12 cellular contexts compared by ENCODE assay signal in the genomic region with DNA sequence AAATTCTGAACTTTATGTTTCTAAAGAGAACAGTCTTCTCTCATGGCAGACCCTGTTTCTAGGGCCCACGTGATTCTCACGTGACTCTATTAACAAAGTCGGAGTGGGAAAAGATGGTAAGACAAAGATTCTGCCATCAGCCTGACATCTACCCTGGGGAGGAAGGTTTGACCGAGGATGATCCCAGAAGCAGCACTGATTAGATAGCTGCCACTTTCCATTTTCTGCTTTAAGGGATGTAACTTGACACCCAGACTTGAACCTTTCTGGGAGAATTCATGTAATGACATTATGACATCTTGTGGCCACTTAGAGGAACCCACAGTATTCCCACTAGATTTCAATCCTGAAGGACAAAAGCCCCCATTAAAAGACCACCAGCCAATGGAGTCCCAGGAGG.
A peak's percentile ranks its signal among the peaks of the same experiment; 100 is the strongest.
DNase-seq lines count a peak whose midpoint lies in the region; ATAC-seq and TF ChIP-seq lines count a peak whose summit lies in the region.
"Had no signal": no experiment of that assay in that cellular context is flagged by ENCODE, and none has a peak within 500 bp of the region (broad histone marks: within the 10 kb centered on the region; RNA-seq: fewer than 3 reads in every experiment).

No MANE protein-coding gene starts in this region.

- H3K4me1 ChIP-seq in heart left ventricle, result peaks cover 0 to 28% (median 11%) of the 10 kb centered on the region in 12 donors
- peaks cover 0 to 18% of the 10 kb centered on the region in 2 donors for H3K4me1 ChIP-seq in right atrium auricular region
- H3K4me1 ChIP-seq in PC-3 (ENCODE audit: insufficient read depth, low read length), result 0 out of 2 replicates have a peak, but pooled peaks cover 6% of the 10 kb centered on the region
- H3K4me1 ChIP-seq in transverse colon, result peaks cover 3 to 13% (median 8%) of the 10 kb centered on the region in 4 donors

- no peak for TF ChIP-seq POLR2A in heart left ventricle (IDR thresholded peaks at IDR 0.05)
- no peak for TF ChIP-seq POLR2A in transverse colon (IDR thresholded peaks at IDR 0.05)

- 69 to 85% (median 74%) methylated on average over 4 of the region's 4 CpGs for WGBS in heart left ventricle, 4 donors
- WGBS in transverse colon (ENCODE audit: low coverage in 1 of 2), 2 donors, result 82 to 89% methylated on average over 3 to 4 of the region's 4 CpGs

- no peaks in the 10 kb centered on the region for H3K79me2 ChIP-seq in PC-3 (ENCODE audit: low read length)

- in situ Hi-C loops in transverse colon (cut with MboI; ENCODE audit: low pct_ligation_motif_present in 1 of 4, low pct_unique_long_range_greater_than_20kb in 1 of 4, low sequenced_read_pairs in 3 of 4), result loop anchor here in 2 of 4 donors (25.0 kb wide), 2 partner anchors 303 to 553 kb away; no protein-coding TSS in a partner anchor

- H3K9me3 ChIP-seq in heart left ventricle (no peaks in the 10 kb centered on the region), right atrium auricular region (no peaks in the 10 kb centered on the region), PC-3 (ENCODE audit: low read length) (no peaks in the 10 kb centered on the region), transverse colon (no peaks in the 10 kb centered on the region)
- H3K9me3 ChIP-seq: vagina had no signal

- ATAC-seq in heart left ventricle (no peak), PC-3 (no peak), HG03457 (IDR thresholded peaks at IDR 0.05; ENCODE audit: unreplicated experiment) (no peak)

- POLR2A ChIA-PET in PC-3 (lab: Charles Lee; ENCODE audit: unreplicated experiment) (no interaction called here), GM10248 (lab: Yijun Ruan, JAX) (no interaction called here)

- intact Hi-C loops in heart left ventricle (cut with DNase I), result loop anchor here (5.0 to 10.0 kb wide), 6 partner anchors 280 to 390 kb away; no protein-coding TSS in a partner anchor
- intact Hi-C loops in PC-3 (cut with micrococcal nuclease), result no loop called here
- intact Hi-C loops in transverse colon (cut with DNase I; ENCODE audit: low total_unique reads), result no loop called here

- H3K4me2 ChIP-seq in PC-3 (ENCODE audit: low read length), result no peak overlapping the region
- H3K4me2 ChIP-seq: KMS-11 had no signal

- no peak overlapping the region for H3K9ac ChIP-seq in PC-3 (ENCODE audit: low read length)
- H3K9ac ChIP-seq: KMS-11 had no signal

- H3K27me3 ChIP-seq in heart left ventricle (no peaks in the 10 kb centered on the region), right atrium auricular region (no peaks in the 10 kb centered on the region), PC-3 (ENCODE audit: low read length) (peaks cover 42% of the 10 kb centered on the region), transverse colon (no peaks in the 10 kb centered on the region)
- H3K27me3 ChIP-seq: vagina had no signal

- H3K4me3 ChIP-seq in heart left ventricle (no peak overlapping the region), right atrium auricular region (no peak overlapping the region), PC-3 (ENCODE audit: low read length) (no peak overlapping the region), fibroblast of villous mesenchyme (ENCODE audit: low read depth, low read length) (no peak overlapping the region), transverse colon (no peak overlapping the region)
- H3K4me3 ChIP-seq: vagina had no signal

- no peak overlapping the region for H3K27ac ChIP-seq in heart left ventricle
- H3K27ac ChIP-seq in right atrium auricular region, result no peak overlapping the region
- H3K27ac ChIP-seq in PC-3 (ENCODE audit: low read length), result no peak overlapping the region
- no peak overlapping the region for H3K27ac ChIP-seq in transverse colon
- H3K27ac ChIP-seq: KMS-11, vagina had no signal

- no peaks in the 10 kb centered on the region for H4K20me1 ChIP-seq in PC-3 (ENCODE audit: low read length)

- H3K36me3 ChIP-seq in heart left ventricle (no peaks in the 10 kb centered on the region), right atrium auricular region (no peaks in the 10 kb centered on the region), PC-3 (ENCODE audit: low read depth, low read length) (no peaks in the 10 kb centered on the region), transverse colon (no peaks in the 10 kb centered on the region)
- H3K36me3 ChIP-seq: vagina had no signal

- H3F3A ChIP-seq in PC-3 (ENCODE audit: low read length, unreplicated experiment), result no peaks in the 10 kb centered on the region

- TF ChIP-seq CTCF in heart left ventricle (IDR thresholded peaks at IDR 0.05) (peak in 9 of 12 donors; percentile 7 to 51 (median 27)), right atrium auricular region (IDR thresholded peaks at IDR 0.05) (peak in 1 of 2 donors; percentile 58), PC-3 (conservative IDR thresholded peaks at IDR 0.05; ENCODE audit: low read depth, low read length) (0 out of 2 replicates have a peak, but pooled peaks have one; percentile 32), fibroblast of villous mesenchyme (IDR thresholded peaks at IDR 0.05; ENCODE audit: insufficient read depth, low read depth, low read length) (peak; percentile 51), transverse colon (IDR thresholded peaks at IDR 0.05) (peak in 4 of 5 experiments; percentile 12 to 50 (median 32)), GM10248 (IDR thresholded peaks at IDR 0.05; ENCODE audit: control extremely low read depth, extremely low read depth, low read depth, missing control alignments) (no peak)

- DNase-seq in heart left ventricle (no peak), right atrium auricular region (ENCODE audit: low spot score) (no peak), PC-3 (no peak), fibroblast of villous mesenchyme (ENCODE audit: low read depth) (peak; percentile 54), transverse colon (no peak), GM10248 (ENCODE audit: extremely low spot score) (no peak)
- no peak for DNase-seq in activated CD8-positive, alpha-beta memory T cell treated with anti-CD3 and anti-CD28 coated beads, Interleukin-2, amount 50 U/mL, for 4 hours
- DNase-seq: activated naive CD4-positive, alpha-beta T cell treated with anti-CD3 and anti-CD28 coated beads, Interleukin-2, amount 10 ng/mL, durations not matched to agents 7 days and 5 days; DMS79 had no signal

- CTCF ChIA-PET in PC-3 (lab: Charles Lee), result no interaction called here
- CTCF ChIA-PET in GM10248 (lab: Yijun Ruan, JAX), result interaction anchor here (1.9 to 2.4 kb wide), 3 partner anchors 13 to 388 kb away, joined by 7 to 12 read pairs (median 7); no protein-coding TSS in a partner anchor

- no peak overlapping the region for H2AFZ ChIP-seq in PC-3 (ENCODE audit: low read length)

- no TSS peak for BruUV-seq in PC-3 (replicated peaks; lab: Mats Ljungman, UMichigan)

- TF ChIP-seq EP300 in transverse colon (IDR thresholded peaks at IDR 0.05; ENCODE audit: low read depth), result no peak

- no peaks in the 10 kb centered on the region for H3K9me2 ChIP-seq in PC-3 (replicated peaks; ENCODE audit: low read length)

Comparison
In these comparisons a context has a peak if more than half of its experiments do, and no peak if none do; other contexts are left out.
1. intact Hi-C loops: an anchor here in heart left ventricle (5.0 to 10.0 kb wide); none called in PC-3 and transverse colon.